ENCODE assay signal across 1 cellular context in genomic region chr22:36368359-36368983, GRCh38.
TF ChIP-seq lines count a peak whose summit lies in the region.

No MANE protein-coding gene starts in this region.

TF ChIP-seq in K562, 482 proteins besides CTCF, POLR2A, EP300 and RAD21 (continued from another document and continues in another):
- TF ChIP-seq, protein P1, sequence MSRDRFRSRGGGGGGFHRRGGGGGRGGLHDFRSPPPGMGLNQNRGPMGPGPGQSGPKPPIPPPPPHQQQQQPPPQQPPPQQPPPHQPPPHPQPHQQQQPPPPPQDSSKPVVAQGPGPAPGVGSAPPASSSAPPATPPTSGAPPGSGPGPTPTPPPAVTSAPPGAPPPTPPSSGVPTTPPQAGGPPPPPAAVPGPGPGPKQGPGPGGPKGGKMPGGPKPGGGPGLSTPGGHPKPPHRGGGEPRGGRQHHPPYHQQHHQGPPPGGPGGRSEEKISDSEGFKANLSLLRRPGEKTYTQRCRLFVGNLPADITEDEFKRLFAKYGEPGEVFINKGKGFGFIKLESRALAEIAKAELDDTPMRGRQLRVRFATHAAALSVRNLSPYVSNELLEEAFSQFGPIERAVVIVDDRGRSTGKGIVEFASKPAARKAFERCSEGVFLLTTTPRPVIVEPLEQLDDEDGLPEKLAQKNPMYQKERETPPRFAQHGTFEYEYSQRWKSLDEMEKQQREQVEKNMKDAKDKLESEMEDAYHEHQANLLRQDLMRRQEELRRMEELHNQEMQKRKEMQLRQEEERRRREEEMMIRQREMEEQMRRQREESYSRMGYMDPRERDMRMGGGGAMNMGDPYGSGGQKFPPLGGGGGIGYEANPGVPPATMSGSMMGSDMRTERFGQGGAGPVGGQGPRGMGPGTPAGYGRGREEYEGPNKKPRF (IDR thresholded peaks at IDR 0.05; ENCODE audit: low read depth, low read length), result no peak
- TF ChIP-seq SMAD2 (IDR thresholded peaks at IDR 0.05; ENCODE audit: low read depth, low read length) (no peak), ZNF699 (CRISPR knock-in tag; IDR thresholded peaks at IDR 0.05; ENCODE audit: insufficient replicate concordance) (no peak), ZNF444 (CRISPR knock-in tag; IDR thresholded peaks at IDR 0.05) (no peak), KLF16 (IDR thresholded peaks at IDR 0.05) (peak; percentile 98), TCFL5 (CRISPR knock-in tag; conservative IDR thresholded peaks at IDR 0.05) (no peak), CBX3 (IDR thresholded peaks at IDR 0.05; ENCODE audit: borderline replicate concordance in 1 of 2, low read length in 2 of 2) (peak in 1 of 2 experiments; percentile 74; a peak in 1 of 3 replicates), ZNF146 (CRISPR knock-in tag; IDR thresholded peaks at IDR 0.05; ENCODE audit: unreplicated experiment) (no peak), HDAC1 (IDR thresholded peaks at IDR 0.05) (peak; percentile 11 to 86; a peak in 2 of 4 replicates), CBX2 (IDR thresholded peaks at IDR 0.05; ENCODE audit: insufficient read depth, low read length, poor library complexity, severe bottlenecking) (no peak), MYC (IDR thresholded peaks at IDR 0.05; ENCODE audit: low read depth, low read length) (0 out of 2 replicates have a peak, but pooled peaks have one; percentile 31), MYC (CRISPR knock-in tag; IDR thresholded peaks at IDR 0.05; ENCODE audit: borderline replicate concordance, low read depth) (no peak), GATAD2B (IDR thresholded peaks at IDR 0.05; ENCODE audit: borderline replicate concordance) (peak; percentile 82; the same call in 1 of the 2 replicates), TRIM28 (IDR thresholded peaks at IDR 0.05) (no peak; the same call in 1 of the 2 replicates), NFIC (IDR thresholded peaks at IDR 0.05) (peak; percentile 98), RHOXF2B (CRISPR knock-in tag; conservative IDR thresholded peaks at IDR 0.05) (no peak), MCM5 (IDR thresholded peaks at IDR 0.05; ENCODE audit: low read depth) (no peak), CEBPG (CRISPR knock-in tag; IDR thresholded peaks at IDR 0.05) (no peak), CEBPG (tag; conservative IDR thresholded peaks at IDR 0.05 in 1 of 2, IDR thresholded peaks at IDR 0.05 in 1 of 2) (no peak), COPS2 (conservative IDR thresholded peaks at IDR 0.05) (no peak), XRCC5 (IDR thresholded peaks at IDR 0.05; ENCODE audit: low read depth, low read length) (no peak), SMAD4 (CRISPR knock-in tag; conservative IDR thresholded peaks at IDR 0.05) (peak; percentile 99), ZNF354B (CRISPR knock-in tag; IDR thresholded peaks at IDR 0.05) (no peak), MCM2 (IDR thresholded peaks at IDR 0.05; ENCODE audit: low read depth) (no peak), ZNF707 (CRISPR knock-in tag; conservative IDR thresholded peaks at IDR 0.05) (no peak), TEAD1 (CRISPR knock-in tag; IDR thresholded peaks at IDR 0.05) (peak; percentile 86 to 94), USF1 (CRISPR knock-in tag; IDR thresholded peaks at IDR 0.05) (no peak), EGR1 (conservative IDR thresholded peaks at IDR 0.05) (peak; percentile 41; the same call in 1 of the 2 replicates), ELF1 (tag; IDR thresholded peaks at IDR 0.05) (peak; percentile 77), KLF10 (CRISPR knock-in tag; IDR thresholded peaks at IDR 0.05) (no peak), ZNF121 (CRISPR knock-in tag; conservative IDR thresholded peaks at IDR 0.05) (no peak), E2F3 (CRISPR knock-in tag; IDR thresholded peaks at IDR 0.05) (no peak), MLX (CRISPR knock-in tag; conservative IDR thresholded peaks at IDR 0.05) (no peak), TGIF2 (CRISPR knock-in tag; IDR thresholded peaks at IDR 0.05) (no peak), PURB (CRISPR knock-in tag; IDR thresholded peaks at IDR 0.05; ENCODE audit: low read depth) (no peak), CREB5 (CRISPR knock-in tag; IDR thresholded peaks at IDR 0.05) (no peak), ZNF280A (IDR thresholded peaks at IDR 0.05; ENCODE audit: low read depth, partially characterized antibody) (no peak), CC2D1A (IDR thresholded peaks at IDR 0.05) (peak; percentile 99), NCOA1 (IDR thresholded peaks at IDR 0.05; ENCODE audit: low read depth) (peak; percentile 90; the same call in 1 of the 2 replicates)
- TF ChIP-seq, protein P2, sequence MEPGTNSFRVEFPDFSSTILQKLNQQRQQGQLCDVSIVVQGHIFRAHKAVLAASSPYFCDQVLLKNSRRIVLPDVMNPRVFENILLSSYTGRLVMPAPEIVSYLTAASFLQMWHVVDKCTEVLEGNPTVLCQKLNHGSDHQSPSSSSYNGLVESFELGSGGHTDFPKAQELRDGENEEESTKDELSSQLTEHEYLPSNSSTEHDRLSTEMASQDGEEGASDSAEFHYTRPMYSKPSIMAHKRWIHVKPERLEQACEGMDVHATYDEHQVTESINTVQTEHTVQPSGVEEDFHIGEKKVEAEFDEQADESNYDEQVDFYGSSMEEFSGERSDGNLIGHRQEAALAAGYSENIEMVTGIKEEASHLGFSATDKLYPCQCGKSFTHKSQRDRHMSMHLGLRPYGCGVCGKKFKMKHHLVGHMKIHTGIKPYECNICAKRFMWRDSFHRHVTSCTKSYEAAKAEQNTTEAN (CRISPR knock-in tag; IDR thresholded peaks at IDR 0.05), result no peak
- TF ChIP-seq, protein P3, sequence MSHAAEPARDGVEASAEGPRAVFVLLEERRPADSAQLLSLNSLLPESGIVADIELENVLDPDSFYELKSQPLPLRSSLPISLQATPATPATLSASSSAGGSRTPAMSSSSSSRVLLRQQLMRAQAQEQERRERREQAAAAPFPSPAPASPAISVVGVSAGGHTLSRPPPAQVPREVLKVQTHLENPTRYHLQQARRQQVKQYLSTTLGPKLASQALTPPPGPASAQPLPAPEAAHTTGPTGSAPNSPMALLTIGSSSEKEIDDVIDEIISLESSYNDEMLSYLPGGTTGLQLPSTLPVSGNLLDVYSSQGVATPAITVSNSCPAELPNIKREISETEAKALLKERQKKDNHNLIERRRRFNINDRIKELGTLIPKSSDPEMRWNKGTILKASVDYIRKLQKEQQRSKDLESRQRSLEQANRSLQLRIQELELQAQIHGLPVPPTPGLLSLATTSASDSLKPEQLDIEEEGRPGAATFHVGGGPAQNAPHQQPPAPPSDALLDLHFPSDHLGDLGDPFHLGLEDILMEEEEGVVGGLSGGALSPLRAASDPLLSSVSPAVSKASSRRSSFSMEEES (CRISPR knock-in tag; IDR thresholded peaks at IDR 0.05), result no peak
- TF ChIP-seq, protein P4, sequence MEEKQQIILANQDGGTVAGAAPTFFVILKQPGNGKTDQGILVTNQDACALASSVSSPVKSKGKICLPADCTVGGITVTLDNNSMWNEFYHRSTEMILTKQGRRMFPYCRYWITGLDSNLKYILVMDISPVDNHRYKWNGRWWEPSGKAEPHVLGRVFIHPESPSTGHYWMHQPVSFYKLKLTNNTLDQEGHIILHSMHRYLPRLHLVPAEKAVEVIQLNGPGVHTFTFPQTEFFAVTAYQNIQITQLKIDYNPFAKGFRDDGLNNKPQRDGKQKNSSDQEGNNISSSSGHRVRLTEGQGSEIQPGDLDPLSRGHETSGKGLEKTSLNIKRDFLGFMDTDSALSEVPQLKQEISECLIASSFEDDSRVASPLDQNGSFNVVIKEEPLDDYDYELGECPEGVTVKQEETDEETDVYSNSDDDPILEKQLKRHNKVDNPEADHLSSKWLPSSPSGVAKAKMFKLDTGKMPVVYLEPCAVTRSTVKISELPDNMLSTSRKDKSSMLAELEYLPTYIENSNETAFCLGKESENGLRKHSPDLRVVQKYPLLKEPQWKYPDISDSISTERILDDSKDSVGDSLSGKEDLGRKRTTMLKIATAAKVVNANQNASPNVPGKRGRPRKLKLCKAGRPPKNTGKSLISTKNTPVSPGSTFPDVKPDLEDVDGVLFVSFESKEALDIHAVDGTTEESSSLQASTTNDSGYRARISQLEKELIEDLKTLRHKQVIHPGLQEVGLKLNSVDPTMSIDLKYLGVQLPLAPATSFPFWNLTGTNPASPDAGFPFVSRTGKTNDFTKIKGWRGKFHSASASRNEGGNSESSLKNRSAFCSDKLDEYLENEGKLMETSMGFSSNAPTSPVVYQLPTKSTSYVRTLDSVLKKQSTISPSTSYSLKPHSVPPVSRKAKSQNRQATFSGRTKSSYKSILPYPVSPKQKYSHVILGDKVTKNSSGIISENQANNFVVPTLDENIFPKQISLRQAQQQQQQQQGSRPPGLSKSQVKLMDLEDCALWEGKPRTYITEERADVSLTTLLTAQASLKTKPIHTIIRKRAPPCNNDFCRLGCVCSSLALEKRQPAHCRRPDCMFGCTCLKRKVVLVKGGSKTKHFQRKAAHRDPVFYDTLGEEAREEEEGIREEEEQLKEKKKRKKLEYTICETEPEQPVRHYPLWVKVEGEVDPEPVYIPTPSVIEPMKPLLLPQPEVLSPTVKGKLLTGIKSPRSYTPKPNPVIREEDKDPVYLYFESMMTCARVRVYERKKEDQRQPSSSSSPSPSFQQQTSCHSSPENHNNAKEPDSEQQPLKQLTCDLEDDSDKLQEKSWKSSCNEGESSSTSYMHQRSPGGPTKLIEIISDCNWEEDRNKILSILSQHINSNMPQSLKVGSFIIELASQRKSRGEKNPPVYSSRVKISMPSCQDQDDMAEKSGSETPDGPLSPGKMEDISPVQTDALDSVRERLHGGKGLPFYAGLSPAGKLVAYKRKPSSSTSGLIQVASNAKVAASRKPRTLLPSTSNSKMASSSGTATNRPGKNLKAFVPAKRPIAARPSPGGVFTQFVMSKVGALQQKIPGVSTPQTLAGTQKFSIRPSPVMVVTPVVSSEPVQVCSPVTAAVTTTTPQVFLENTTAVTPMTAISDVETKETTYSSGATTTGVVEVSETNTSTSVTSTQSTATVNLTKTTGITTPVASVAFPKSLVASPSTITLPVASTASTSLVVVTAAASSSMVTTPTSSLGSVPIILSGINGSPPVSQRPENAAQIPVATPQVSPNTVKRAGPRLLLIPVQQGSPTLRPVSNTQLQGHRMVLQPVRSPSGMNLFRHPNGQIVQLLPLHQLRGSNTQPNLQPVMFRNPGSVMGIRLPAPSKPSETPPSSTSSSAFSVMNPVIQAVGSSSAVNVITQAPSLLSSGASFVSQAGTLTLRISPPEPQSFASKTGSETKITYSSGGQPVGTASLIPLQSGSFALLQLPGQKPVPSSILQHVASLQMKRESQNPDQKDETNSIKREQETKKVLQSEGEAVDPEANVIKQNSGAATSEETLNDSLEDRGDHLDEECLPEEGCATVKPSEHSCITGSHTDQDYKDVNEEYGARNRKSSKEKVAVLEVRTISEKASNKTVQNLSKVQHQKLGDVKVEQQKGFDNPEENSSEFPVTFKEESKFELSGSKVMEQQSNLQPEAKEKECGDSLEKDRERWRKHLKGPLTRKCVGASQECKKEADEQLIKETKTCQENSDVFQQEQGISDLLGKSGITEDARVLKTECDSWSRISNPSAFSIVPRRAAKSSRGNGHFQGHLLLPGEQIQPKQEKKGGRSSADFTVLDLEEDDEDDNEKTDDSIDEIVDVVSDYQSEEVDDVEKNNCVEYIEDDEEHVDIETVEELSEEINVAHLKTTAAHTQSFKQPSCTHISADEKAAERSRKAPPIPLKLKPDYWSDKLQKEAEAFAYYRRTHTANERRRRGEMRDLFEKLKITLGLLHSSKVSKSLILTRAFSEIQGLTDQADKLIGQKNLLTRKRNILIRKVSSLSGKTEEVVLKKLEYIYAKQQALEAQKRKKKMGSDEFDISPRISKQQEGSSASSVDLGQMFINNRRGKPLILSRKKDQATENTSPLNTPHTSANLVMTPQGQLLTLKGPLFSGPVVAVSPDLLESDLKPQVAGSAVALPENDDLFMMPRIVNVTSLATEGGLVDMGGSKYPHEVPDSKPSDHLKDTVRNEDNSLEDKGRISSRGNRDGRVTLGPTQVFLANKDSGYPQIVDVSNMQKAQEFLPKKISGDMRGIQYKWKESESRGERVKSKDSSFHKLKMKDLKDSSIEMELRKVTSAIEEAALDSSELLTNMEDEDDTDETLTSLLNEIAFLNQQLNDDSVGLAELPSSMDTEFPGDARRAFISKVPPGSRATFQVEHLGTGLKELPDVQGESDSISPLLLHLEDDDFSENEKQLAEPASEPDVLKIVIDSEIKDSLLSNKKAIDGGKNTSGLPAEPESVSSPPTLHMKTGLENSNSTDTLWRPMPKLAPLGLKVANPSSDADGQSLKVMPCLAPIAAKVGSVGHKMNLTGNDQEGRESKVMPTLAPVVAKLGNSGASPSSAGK (IDR thresholded peaks at IDR 0.05), result no peak
- TF ChIP-seq, protein P5, sequence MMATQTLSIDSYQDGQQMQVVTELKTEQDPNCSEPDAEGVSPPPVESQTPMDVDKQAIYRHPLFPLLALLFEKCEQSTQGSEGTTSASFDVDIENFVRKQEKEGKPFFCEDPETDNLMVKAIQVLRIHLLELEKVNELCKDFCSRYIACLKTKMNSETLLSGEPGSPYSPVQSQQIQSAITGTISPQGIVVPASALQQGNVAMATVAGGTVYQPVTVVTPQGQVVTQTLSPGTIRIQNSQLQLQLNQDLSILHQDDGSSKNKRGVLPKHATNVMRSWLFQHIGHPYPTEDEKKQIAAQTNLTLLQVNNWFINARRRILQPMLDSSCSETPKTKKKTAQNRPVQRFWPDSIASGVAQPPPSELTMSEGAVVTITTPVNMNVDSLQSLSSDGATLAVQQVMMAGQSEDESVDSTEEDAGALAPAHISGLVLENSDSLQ (IDR thresholded peaks at IDR 0.05), result peak; percentile 49
